In the genomic region with DNA sequence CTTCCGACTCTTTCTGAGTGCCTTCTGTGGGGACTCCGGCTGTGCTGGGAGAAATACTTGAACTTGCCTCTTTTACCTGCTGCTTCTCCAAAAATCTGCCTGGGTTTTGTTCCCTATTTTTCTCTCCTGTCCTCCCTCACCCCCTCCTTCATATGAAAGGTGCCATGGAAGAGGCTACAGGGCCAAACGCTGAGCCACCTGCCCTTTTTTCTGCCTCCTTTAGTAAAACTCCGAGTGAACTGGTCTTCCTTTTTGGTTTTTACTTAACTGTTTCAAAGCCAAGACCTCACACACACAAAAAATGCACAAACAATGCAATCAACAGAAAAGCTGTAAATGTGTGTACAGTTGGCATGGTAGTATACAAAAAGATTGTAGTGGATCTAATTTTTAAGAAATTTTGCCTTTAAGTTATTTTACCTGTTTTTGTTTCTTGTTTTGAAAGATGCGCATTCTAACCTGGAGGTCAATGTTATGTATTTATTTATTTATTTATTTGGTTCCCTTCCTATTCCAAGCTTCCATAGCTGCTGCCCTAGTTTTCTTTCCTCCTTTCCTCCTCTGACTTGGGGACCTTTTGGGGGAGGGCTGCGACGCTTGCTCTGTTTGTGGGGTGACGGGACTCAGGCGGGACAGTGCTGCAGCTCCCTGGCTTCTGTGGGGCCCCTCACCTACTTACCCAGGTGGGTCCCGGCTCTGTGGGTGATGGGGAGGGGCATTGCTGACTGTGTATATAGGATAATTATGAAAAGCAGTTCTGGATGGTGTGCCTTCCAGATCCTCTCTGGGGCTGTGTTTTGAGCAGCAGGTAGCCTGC, we compare ENCODE assay signal across 10 cellular contexts. TPM values are rescaled to one million over a fixed set of nuclear protein-coding genes. Genes with fewer than 3 reads are reported as not detected.
DNase-seq lines count a peak whose midpoint lies in the region; ATAC-seq and TF ChIP-seq lines count a peak whose summit lies in the region.
"Had no signal": no experiment of that assay in that cellular context is flagged by ENCODE, and none has a peak within 500 bp of the region (broad histone marks: within the 10 kb centered on the region; RNA-seq: fewer than 3 reads in every experiment).

No MANE protein-coding gene starts in this region.

- peaks cover 44% of the 10 kb centered on the region for H3K36me3 Mint-ChIP-seq in activated T-cell treated with anti-CD3 and anti-CD28 coated beads, Interleukin-2, amount 50 U/mL, for 4 hours (ENCODE audit: insufficient read depth)
- peaks cover 78% of the 10 kb centered on the region for H3K36me3 Mint-ChIP-seq in activated CD8-positive, alpha-beta T cell treated with anti-CD3 and anti-CD28 coated beads, Interleukin-2, amount 10 ng/mL, durations not matched to agents 7 days and 5 days (ENCODE audit: low read depth)

- H3K9me3 ChIP-seq in gastroesophageal sphincter: no peaks in the 10 kb centered on the region
- H3K9me3 ChIP-seq in suprapubic skin: no peaks in the 10 kb centered on the region
- H3K9me3 ChIP-seq: BE2C had no signal

- H3K36me3 ChIP-seq in gastroesophageal sphincter: peaks cover 0 to 35% of the 10 kb centered on the region in 2 donors
- H3K36me3 ChIP-seq in suprapubic skin: peaks cover 27% of the 10 kb centered on the region

- no peak for ATAC-seq in activated T-cell treated with anti-CD3 and anti-CD28 coated beads, Interleukin-2, amount 50 U/mL, for 4 hours
- no peak for ATAC-seq in activated CD8-positive, alpha-beta T cell treated with anti-CD3 and anti-CD28 coated beads, Interleukin-2, amount 10 ng/mL, durations not matched to agents 7 days and 5 days
- ATAC-seq in gastroesophageal sphincter (no peak), HG03280 (IDR thresholded peaks at IDR 0.05; ENCODE audit: unreplicated experiment) (no peak)

- H3K4me3 ChIP-seq in gastroesophageal sphincter (peak overlapping the region in 1 of 2 donors; percentile 63), suprapubic skin (peak overlapping the region; percentile 6)

- POLR2A ChIA-PET in activated CD8-positive, alpha-beta T cell treated with anti-CD3 and anti-CD28 coated beads, Interleukin-2, amount 10 ng/mL, durations not matched to agents 7 days and 5 days (lab: Charles Lee): interaction anchor here (0.9 to 11.4 kb wide), 9 partner anchors 8 to 150 kb away, joined by 4 to 574 read pairs (median 74); no protein-coding TSS in a partner anchor

- H3K27ac ChIP-seq in gastroesophageal sphincter (peak overlapping the region in 3 of 4 donors; percentile 53 to 97 (median 94)), suprapubic skin (no peak overlapping the region)

- TF ChIP-seq CTCF in gastroesophageal sphincter (IDR thresholded peaks at IDR 0.05): no peak
- no peak for TF ChIP-seq CTCF in suprapubic skin (IDR thresholded peaks at IDR 0.05)

- CTCF ChIA-PET in activated CD8-positive, alpha-beta T cell treated with anti-CD3 and anti-CD28 coated beads, Interleukin-2, amount 10 ng/mL, durations not matched to agents 7 days and 5 days (lab: Charles Lee): interaction anchor here (1.4 to 18.8 kb wide), 5 partner anchors 14 to 149 kb away, joined by 3 to 584 read pairs (median 148); no protein-coding TSS in a partner anchor

- H3K4me1 ChIP-seq in gastroesophageal sphincter (peaks cover 0 to 48% (median 6%) of the 10 kb centered on the region in 3 donors), suprapubic skin (peaks cover 42% of the 10 kb centered on the region)
- H3K4me1 ChIP-seq: BE2C had no signal

- no peak for DNase-seq in activated T-cell treated with anti-CD3 and anti-CD28 coated beads, Interleukin-2, amount 50 U/mL, for 4 hours
- DNase-seq in activated T-cell treated with anti-CD3 and anti-CD28 coated beads for 4 hours: no peak
- DNase-seq in activated CD8-positive, alpha-beta T cell treated with anti-CD3 and anti-CD28 coated beads, Interleukin-2, amount 10 ng/mL, durations not matched to agents 7 days and 5 days: no peak
- no peak for DNase-seq in suprapubic skin (ENCODE audit: low spot score in 2 of 2)
- no peak for DNase-seq in COR-L47 (lab: John Stamatoyannopoulos, UW)
- no peak for DNase-seq in AML-193 (lab: John Stamatoyannopoulos, UW)
- DNase-seq: cortex of kidney had no signal

- no peak for TF ChIP-seq POLR2A in gastroesophageal sphincter (IDR thresholded peaks at IDR 0.05)
- TF ChIP-seq POLR2A in suprapubic skin (IDR thresholded peaks at IDR 0.05): no peak

- H3K4me1 Mint-ChIP-seq in activated T-cell treated with anti-CD3 and anti-CD28 coated beads, Interleukin-2, amount 50 U/mL, for 4 hours (ENCODE audit: low read depth): peaks cover 66% of the 10 kb centered on the region
- H3K4me1 Mint-ChIP-seq in activated CD8-positive, alpha-beta T cell treated with anti-CD3 and anti-CD28 coated beads, Interleukin-2, amount 10 ng/mL, durations not matched to agents 7 days and 5 days (ENCODE audit: low read depth): peaks cover 49% of the 10 kb centered on the region

- H3K9me3 Mint-ChIP-seq in activated T-cell treated with anti-CD3 and anti-CD28 coated beads, Interleukin-2, amount 50 U/mL, for 4 hours: no peaks in the 10 kb centered on the region
- no peaks in the 10 kb centered on the region for H3K9me3 Mint-ChIP-seq in activated CD8-positive, alpha-beta T cell treated with anti-CD3 and anti-CD28 coated beads, Interleukin-2, amount 10 ng/mL, durations not matched to agents 7 days and 5 days (ENCODE audit: insufficient read depth)

- H3K27me3 ChIP-seq in gastroesophageal sphincter (no peaks in the 10 kb centered on the region), suprapubic skin (no peaks in the 10 kb centered on the region)
- H3K27me3 ChIP-seq: BE2C had no signal

- H3K27ac Mint-ChIP-seq in activated CD8-positive, alpha-beta T cell treated with anti-CD3 and anti-CD28 coated beads, Interleukin-2, amount 10 ng/mL, durations not matched to agents 7 days and 5 days: peak overlapping the region; percentile 99

- WGBS in gastroesophageal sphincter (ENCODE audit: low coverage in 1 of 2), 2 donors: 44 to 52% methylated on average over 5 of the region's 10 CpGs
- WGBS in suprapubic skin: 86% methylated on average over 10 of the region's 10 CpGs

- H3K4me3 Mint-ChIP-seq in activated T-cell treated with anti-CD3 and anti-CD28 coated beads, Interleukin-2, amount 50 U/mL, for 4 hours: peak overlapping the region; percentile 90
- peak overlapping the region; percentile 100 for H3K4me3 Mint-ChIP-seq in activated CD8-positive, alpha-beta T cell treated with anti-CD3 and anti-CD28 coated beads, Interleukin-2, amount 10 ng/mL, durations not matched to agents 7 days and 5 days

- TF ChIP-seq EP300 in gastroesophageal sphincter (IDR thresholded peaks at IDR 0.05) (no peak), suprapubic skin (IDR thresholded peaks at IDR 0.05) (no peak)

- H3K27me3 Mint-ChIP-seq in activated T-cell treated with anti-CD3 and anti-CD28 coated beads, Interleukin-2, amount 50 U/mL, for 4 hours (ENCODE audit: low read depth): no peaks in the 10 kb centered on the region
- no peaks in the 10 kb centered on the region for H3K27me3 Mint-ChIP-seq in activated CD8-positive, alpha-beta T cell treated with anti-CD3 and anti-CD28 coated beads, Interleukin-2, amount 10 ng/mL, durations not matched to agents 7 days and 5 days (ENCODE audit: low read depth)

RNA-seq across cellular contexts. Expression of a gene that starts 4.8 kb away (rescaled TPM):
- 10 to 100 TPM; 59.6 to 72.8 (median 60.1) TPM for total RNA-seq in activated T-cell treated with anti-CD3 and anti-CD28 coated beads, Interleukin-2, amount 50 U/mL, for 4 hours
- 100 to 1,000 TPM; 432 to 449 TPM for total RNA-seq in activated CD8-positive, alpha-beta T cell treated with anti-CD3 and anti-CD28 coated beads, Interleukin-2, amount 10 ng/mL, durations not matched to agents 7 days and 5 days
- total RNA-seq in gastroesophageal sphincter (10 to 100 TPM; 19.0 to 63.8 (median 21.8) TPM), suprapubic skin (100 to 1,000 TPM in 2 of 4 donors, 10 to 100 TPM in 2; 63.6 to 158 (median 110) TPM)
